Comparison of ENCODE assay signal across 25 cellular contexts in the genomic region with DNA sequence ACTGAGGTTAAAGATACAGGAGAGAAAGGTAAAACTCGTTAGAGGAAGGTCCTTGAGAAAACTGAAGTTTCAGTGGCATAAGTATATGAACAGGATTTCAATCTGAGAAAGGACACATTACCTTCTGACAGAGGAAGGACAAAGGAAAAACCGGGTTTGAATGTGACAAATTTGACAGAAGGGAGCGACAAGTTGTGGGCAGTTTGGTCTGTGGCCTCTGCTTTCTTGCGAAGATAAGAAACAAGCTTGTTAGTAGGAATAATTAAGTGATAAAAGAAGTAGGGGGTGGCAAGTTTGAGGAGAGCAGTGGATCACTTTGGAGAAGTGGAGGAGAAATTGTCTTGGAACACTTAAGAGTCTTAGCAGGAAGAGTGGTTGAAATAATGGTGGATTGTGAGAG.
"Had no signal": no experiment of that assay in that cellular context is flagged by ENCODE, and none has a peak within 500 bp of the region (broad histone marks: within the 10 kb centered on the region; RNA-seq: fewer than 3 reads in every experiment).

No MANE protein-coding gene starts in this region.

- H3K27me3 Mint-ChIP-seq: effector memory CD8-positive, alpha-beta T cell; naive thymus-derived CD4-positive, alpha-beta T cell; stimulated activated naive B cell treated with anti-CD40 and anti-IgM and Interleukin-4, amounts not matched to agents 10 μg/mL and 1 μg/mL and 100 μg/mL, for 72 hours; stimulated activated naive CD8-positive, alpha-beta T cell treated with anti-CD3 and anti-CD28 coated beads, Interleukin-15, amount 100 ng/mL, for 72 hours had no signal

- H3K9me3 Mint-ChIP-seq: effector memory CD8-positive, alpha-beta T cell; naive thymus-derived CD4-positive, alpha-beta T cell; nephron; stimulated activated naive B cell treated with anti-CD40 and anti-IgM and Interleukin-4, amounts not matched to agents 10 μg/mL and 1 μg/mL and 100 μg/mL, for 72 hours; stimulated activated naive CD8-positive, alpha-beta T cell treated with anti-CD3 and anti-CD28 coated beads, Interleukin-15, amount 100 ng/mL, for 72 hours had no signal

- H3K27ac Mint-ChIP-seq: effector memory CD8-positive, alpha-beta T cell; naive thymus-derived CD4-positive, alpha-beta T cell; nephron; stimulated activated naive B cell treated with anti-CD40 and anti-IgM and Interleukin-4, amounts not matched to agents 10 μg/mL and 1 μg/mL and 100 μg/mL, for 72 hours; stimulated activated naive CD8-positive, alpha-beta T cell treated with anti-CD3 and anti-CD28 coated beads, Interleukin-15, amount 100 ng/mL, for 72 hours had no signal

- H3K4me3 Mint-ChIP-seq: effector memory CD8-positive, alpha-beta T cell; naive thymus-derived CD4-positive, alpha-beta T cell; nephron; stimulated activated naive B cell treated with anti-CD40 and anti-IgM and Interleukin-4, amounts not matched to agents 10 μg/mL and 1 μg/mL and 100 μg/mL, for 72 hours; stimulated activated naive CD8-positive, alpha-beta T cell treated with anti-CD3 and anti-CD28 coated beads, Interleukin-15, amount 100 ng/mL, for 72 hours had no signal

- FAIRE-seq: frontal cortex, keratinocyte had no signal

- ATAC-seq: effector memory CD8-positive, alpha-beta T cell; left lung; naive thymus-derived CD4-positive, alpha-beta T cell; right cardiac atrium; stimulated activated naive B cell treated with anti-CD40 and anti-IgM and Interleukin-4, amounts not matched to agents 10 μg/mL and 1 μg/mL and 100 μg/mL, for 72 hours; stimulated activated naive CD8-positive, alpha-beta T cell treated with anti-CD3 and anti-CD28 coated beads, Interleukin-15, amount 100 ng/mL, for 72 hours; upper lobe of right lung had no signal

- H3K36me3 ChIP-seq: ovary, sigmoid colon, upper lobe of right lung, uterus had no signal

- H3K27ac ChIP-seq: left lung, ovary, sigmoid colon, skin epidermis, spleen, suprapubic skin, transverse colon, upper lobe of right lung, uterus had no signal

- H3K9me3 ChIP-seq: left lung, ovary, psoas muscle, sigmoid colon, spleen, suprapubic skin, transverse colon, upper lobe of right lung, uterus had no signal

- DNase-seq: cortex of kidney; effector memory CD8-positive, alpha-beta T cell; head of caudate nucleus; left lung; mesenchymal stem cell; midbrain; naive thymus-derived CD4-positive, alpha-beta T cell; nucleus accumbens; ovary; posterior cingulate gyrus; psoas muscle; right cardiac atrium; sigmoid colon; spleen; stimulated activated CD4-positive, alpha-beta T cell treated with anti-CD3 and anti-CD28 coated beads, Interleukin-4, amount 100 ng/mL, for 4 hours; stimulated activated naive B cell treated with anti-CD40 and anti-IgM and Interleukin-4, amounts not matched to agents 10 μg/mL and 1 μg/mL and 100 μg/mL, for 72 hours; stimulated activated naive CD8-positive, alpha-beta T cell treated with anti-CD3 and anti-CD28 coated beads, Interleukin-15, amount 100 ng/mL, for 72 hours; transverse colon; upper lobe of right lung; uterus had no signal

- H3K4me1 ChIP-seq: uterus had no signal

- H3K27me3 ChIP-seq: left lung, ovary, sigmoid colon, spleen, suprapubic skin, transverse colon, upper lobe of right lung, uterus had no signal

- H3K4me3 ChIP-seq: left lung, ovary, psoas muscle, sigmoid colon, skin epidermis, spleen, suprapubic skin, transverse colon, upper lobe of right lung, uterus had no signal
